Comparison of ENCODE assay signal across 1 cellular context in the genomic region with DNA sequence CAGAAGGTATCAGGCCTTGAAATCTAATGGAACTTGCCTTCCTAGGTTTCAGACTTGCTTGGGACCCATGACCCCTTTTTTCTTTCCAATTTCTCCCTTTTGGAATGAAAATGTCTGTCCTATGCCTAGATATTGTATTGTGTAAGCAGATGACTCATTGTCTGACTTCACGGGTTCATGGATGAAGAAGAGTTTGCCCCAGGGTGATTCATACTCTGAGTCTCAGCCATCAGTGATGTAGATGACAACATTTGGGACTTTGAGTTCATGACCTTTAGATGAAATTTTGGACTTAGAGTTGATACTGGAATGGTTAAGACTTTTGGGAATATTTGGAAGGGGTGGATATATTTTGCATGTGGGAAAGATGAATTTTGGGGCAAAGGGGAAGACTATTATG.
TF ChIP-seq lines count a peak whose summit lies in the region.

No MANE protein-coding gene starts in this region.

TF ChIP-seq in HepG2, 621 proteins besides CTCF, POLR2A, EP300 and RAD21 (continues in another document):
- TF ChIP-seq JUN (CRISPR knock-in tag; IDR thresholded peaks at IDR 0.05) (peak; percentile 73), FOXA3 (CRISPR knock-in tag; IDR thresholded peaks at IDR 0.05) (peak; percentile 30; the same call in 1 of the 2 replicates), SOX5 (CRISPR knock-in tag; IDR thresholded peaks at IDR 0.05; ENCODE audit: borderline replicate concordance) (peak; percentile 64; the same call in 1 of the 2 replicates), CEBPB (IDR thresholded peaks at IDR 0.05; ENCODE audit: borderline replicate concordance, low read depth, low read length) (peak; percentile 76; the same call in 1 of the 2 replicates), ELF3 (CRISPR knock-in tag; IDR thresholded peaks at IDR 0.05) (0 out of 2 replicates have a peak, but pooled peaks have one; percentile 30), ZNF790 (CRISPR knock-in tag; IDR thresholded peaks at IDR 0.05; ENCODE audit: borderline replicate concordance) (no peak), SOX13 (IDR thresholded peaks at IDR 0.05) (peak; percentile 8; the same call in 1 of the 2 replicates), SOX13 (CRISPR knock-in tag; conservative IDR thresholded peaks at IDR 0.05 in 1 of 2, IDR thresholded peaks at IDR 0.05 in 1 of 2) (no peak), NR2F6 (IDR thresholded peaks at IDR 0.05) (peak; percentile 67), NR2F6 (CRISPR knock-in tag; IDR thresholded peaks at IDR 0.05) (peak; percentile 66), EHMT2 (IDR thresholded peaks at IDR 0.05; ENCODE audit: borderline replicate concordance, low read depth, low read length) (peak; percentile 48; the same call in 1 of the 2 replicates), NR2F1 (CRISPR knock-in tag; IDR thresholded peaks at IDR 0.05) (peak; percentile 31 to 77; a peak in 1 of 4 replicates), FOSL1 (CRISPR knock-in tag; IDR thresholded peaks at IDR 0.05; ENCODE audit: borderline replicate concordance) (peak; percentile 86), FOXP1 (IDR thresholded peaks at IDR 0.05) (no peak), FOXP1 (CRISPR knock-in tag; IDR thresholded peaks at IDR 0.05) (peak; percentile 26; the same call in 1 of the 2 replicates), PPARG (CRISPR knock-in tag; conservative IDR thresholded peaks at IDR 0.05) (0 out of 2 replicates have a peak, but pooled peaks have one; percentile 54), RCOR2 (CRISPR knock-in tag; IDR thresholded peaks at IDR 0.05) (peak; percentile 55; the same call in 1 of the 2 replicates), NCOR1 (IDR thresholded peaks at IDR 0.05; ENCODE audit: borderline replicate concordance, low read length) (0 out of 2 replicates have a peak, but pooled peaks have one; percentile 44), NFIC (IDR thresholded peaks at IDR 0.05; ENCODE audit: low read length) (peak; percentile 36; the same call in 1 of the 2 replicates), DR1 (CRISPR knock-in tag; IDR thresholded peaks at IDR 0.05) (no peak), FOXM1 (CRISPR knock-in tag; IDR thresholded peaks at IDR 0.05) (no peak), KLF13 (CRISPR knock-in tag; IDR thresholded peaks at IDR 0.05) (no peak), SAP130 (CRISPR knock-in tag; IDR thresholded peaks at IDR 0.05; ENCODE audit: low read depth) (0 out of 2 replicates have a peak, but pooled peaks have one; percentile 31), TAF1 (CRISPR knock-in tag; IDR thresholded peaks at IDR 0.05) (no peak), RXRB (CRISPR knock-in tag; IDR thresholded peaks at IDR 0.05; ENCODE audit: borderline replicate concordance) (peak; percentile 73; the same call in 1 of the 2 replicates), SOX6 (IDR thresholded peaks at IDR 0.05) (no peak), SOX6 (CRISPR knock-in tag; IDR thresholded peaks at IDR 0.05) (peak; percentile 22; the same call in 1 of the 2 replicates), KDM1A (CRISPR knock-in tag; IDR thresholded peaks at IDR 0.05) (0 out of 2 replicates have a peak, but pooled peaks have one; percentile 11), NR2F2 (IDR thresholded peaks at IDR 0.05; ENCODE audit: borderline replicate concordance, low read depth) (0 out of 2 replicates have a peak, but pooled peaks have one; percentile 35), SNAPC2 (CRISPR knock-in tag; IDR thresholded peaks at IDR 0.05) (no peak), SKI (IDR thresholded peaks at IDR 0.05; ENCODE audit: partially characterized antibody) (peak; percentile 37), BCL6 (CRISPR knock-in tag; IDR thresholded peaks at IDR 0.05) (0 out of 2 replicates have a peak, but pooled peaks have one; percentile 27), HDAC2 (CRISPR knock-in tag; IDR thresholded peaks at IDR 0.05) (no peak), MIER3 (CRISPR knock-in tag; IDR thresholded peaks at IDR 0.05; ENCODE audit: borderline replicate concordance) (peak; percentile 38; the same call in 1 of the 2 replicates), RARA (CRISPR knock-in tag; IDR thresholded peaks at IDR 0.05) (peak; percentile 91), RFX3 (CRISPR knock-in tag; IDR thresholded peaks at IDR 0.05) (no peak), JUNB (CRISPR knock-in tag; IDR thresholded peaks at IDR 0.05; ENCODE audit: borderline replicate concordance) (peak; percentile 75; the same call in 1 of the 2 replicates), YEATS4 (CRISPR knock-in tag; IDR thresholded peaks at IDR 0.05; ENCODE audit: borderline replicate concordance) (no peak), ZNF10 (CRISPR knock-in tag; IDR thresholded peaks at IDR 0.05; ENCODE audit: borderline replicate concordance, low read depth) (no peak), FOSL2 (CRISPR knock-in tag; IDR thresholded peaks at IDR 0.05) (peak; percentile 99), SIN3B (IDR thresholded peaks at IDR 0.05; ENCODE audit: low read length) (no peak), ZNF746 (CRISPR knock-in tag; IDR thresholded peaks at IDR 0.05) (no peak), POGZ (CRISPR knock-in tag; IDR thresholded peaks at IDR 0.05) (0 out of 2 replicates have a peak, but pooled peaks have one; percentile 20), ZNF709 (CRISPR knock-in tag; IDR thresholded peaks at IDR 0.05) (no peak), CEBPG (CRISPR knock-in tag; IDR thresholded peaks at IDR 0.05) (peak; percentile 69), GATAD2A (CRISPR knock-in tag; IDR thresholded peaks at IDR 0.05) (peak; percentile 56), HOXD1 (CRISPR knock-in tag; IDR thresholded peaks at IDR 0.05) (no peak)
- TF ChIP-seq, protein P1, sequence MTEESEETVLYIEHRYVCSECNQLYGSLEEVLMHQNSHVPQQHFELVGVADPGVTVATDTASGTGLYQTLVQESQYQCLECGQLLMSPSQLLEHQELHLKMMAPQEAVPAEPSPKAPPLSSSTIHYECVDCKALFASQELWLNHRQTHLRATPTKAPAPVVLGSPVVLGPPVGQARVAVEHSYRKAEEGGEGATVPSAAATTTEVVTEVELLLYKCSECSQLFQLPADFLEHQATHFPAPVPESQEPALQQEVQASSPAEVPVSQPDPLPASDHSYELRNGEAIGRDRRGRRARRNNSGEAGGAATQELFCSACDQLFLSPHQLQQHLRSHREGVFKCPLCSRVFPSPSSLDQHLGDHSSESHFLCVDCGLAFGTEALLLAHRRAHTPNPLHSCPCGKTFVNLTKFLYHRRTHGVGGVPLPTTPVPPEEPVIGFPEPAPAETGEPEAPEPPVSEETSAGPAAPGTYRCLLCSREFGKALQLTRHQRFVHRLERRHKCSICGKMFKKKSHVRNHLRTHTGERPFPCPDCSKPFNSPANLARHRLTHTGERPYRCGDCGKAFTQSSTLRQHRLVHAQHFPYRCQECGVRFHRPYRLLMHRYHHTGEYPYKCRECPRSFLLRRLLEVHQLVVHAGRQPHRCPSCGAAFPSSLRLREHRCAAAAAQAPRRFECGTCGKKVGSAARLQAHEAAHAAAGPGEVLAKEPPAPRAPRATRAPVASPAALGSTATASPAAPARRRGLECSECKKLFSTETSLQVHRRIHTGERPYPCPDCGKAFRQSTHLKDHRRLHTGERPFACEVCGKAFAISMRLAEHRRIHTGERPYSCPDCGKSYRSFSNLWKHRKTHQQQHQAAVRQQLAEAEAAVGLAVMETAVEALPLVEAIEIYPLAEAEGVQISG (CRISPR knock-in tag; IDR thresholded peaks at IDR 0.05) = no peak
- TF ChIP-seq, protein P2, sequence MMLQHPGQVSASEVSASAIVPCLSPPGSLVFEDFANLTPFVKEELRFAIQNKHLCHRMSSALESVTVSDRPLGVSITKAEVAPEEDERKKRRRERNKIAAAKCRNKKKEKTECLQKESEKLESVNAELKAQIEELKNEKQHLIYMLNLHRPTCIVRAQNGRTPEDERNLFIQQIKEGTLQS (CRISPR knock-in tag; IDR thresholded peaks at IDR 0.05) = peak; percentile 84
- TF ChIP-seq, protein P3, sequence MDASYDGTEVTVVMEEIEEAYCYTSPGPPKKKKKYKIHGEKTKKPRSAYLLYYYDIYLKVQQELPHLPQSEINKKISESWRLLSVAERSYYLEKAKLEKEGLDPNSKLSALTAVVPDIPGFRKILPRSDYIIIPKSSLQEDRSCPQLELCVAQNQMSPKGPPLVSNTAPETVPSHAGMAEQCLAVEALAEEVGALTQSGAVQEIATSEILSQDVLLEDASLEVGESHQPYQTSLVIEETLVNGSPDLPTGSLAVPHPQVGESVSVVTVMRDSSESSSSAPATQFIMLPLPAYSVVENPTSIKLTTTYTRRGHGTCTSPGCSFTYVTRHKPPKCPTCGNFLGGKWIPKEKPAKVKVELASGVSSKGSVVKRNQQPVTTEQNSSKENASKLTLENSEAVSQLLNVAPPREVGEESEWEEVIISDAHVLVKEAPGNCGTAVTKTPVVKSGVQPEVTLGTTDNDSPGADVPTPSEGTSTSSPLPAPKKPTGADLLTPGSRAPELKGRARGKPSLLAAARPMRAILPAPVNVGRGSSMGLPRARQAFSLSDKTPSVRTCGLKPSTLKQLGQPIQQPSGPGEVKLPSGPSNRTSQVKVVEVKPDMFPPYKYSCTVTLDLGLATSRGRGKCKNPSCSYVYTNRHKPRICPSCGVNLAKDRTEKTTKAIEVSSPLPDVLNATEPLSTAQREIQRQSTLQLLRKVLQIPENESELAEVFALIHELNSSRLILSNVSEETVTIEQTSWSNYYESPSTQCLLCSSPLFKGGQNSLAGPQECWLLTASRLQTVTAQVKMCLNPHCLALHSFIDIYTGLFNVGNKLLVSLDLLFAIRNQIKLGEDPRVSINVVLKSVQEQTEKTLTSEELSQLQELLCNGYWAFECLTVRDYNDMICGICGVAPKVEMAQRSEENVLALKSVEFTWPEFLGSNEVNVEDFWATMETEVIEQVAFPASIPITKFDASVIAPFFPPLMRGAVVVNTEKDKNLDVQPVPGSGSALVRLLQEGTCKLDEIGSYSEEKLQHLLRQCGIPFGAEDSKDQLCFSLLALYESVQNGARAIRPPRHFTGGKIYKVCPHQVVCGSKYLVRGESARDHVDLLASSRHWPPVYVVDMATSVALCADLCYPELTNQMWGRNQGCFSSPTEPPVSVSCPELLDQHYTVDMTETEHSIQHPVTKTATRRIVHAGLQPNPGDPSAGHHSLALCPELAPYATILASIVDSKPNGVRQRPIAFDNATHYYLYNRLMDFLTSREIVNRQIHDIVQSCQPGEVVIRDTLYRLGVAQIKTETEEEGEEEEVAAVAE (CRISPR knock-in tag; IDR thresholded peaks at IDR 0.05; ENCODE audit: borderline replicate concordance) = no peak
- TF ChIP-seq, protein P4, sequence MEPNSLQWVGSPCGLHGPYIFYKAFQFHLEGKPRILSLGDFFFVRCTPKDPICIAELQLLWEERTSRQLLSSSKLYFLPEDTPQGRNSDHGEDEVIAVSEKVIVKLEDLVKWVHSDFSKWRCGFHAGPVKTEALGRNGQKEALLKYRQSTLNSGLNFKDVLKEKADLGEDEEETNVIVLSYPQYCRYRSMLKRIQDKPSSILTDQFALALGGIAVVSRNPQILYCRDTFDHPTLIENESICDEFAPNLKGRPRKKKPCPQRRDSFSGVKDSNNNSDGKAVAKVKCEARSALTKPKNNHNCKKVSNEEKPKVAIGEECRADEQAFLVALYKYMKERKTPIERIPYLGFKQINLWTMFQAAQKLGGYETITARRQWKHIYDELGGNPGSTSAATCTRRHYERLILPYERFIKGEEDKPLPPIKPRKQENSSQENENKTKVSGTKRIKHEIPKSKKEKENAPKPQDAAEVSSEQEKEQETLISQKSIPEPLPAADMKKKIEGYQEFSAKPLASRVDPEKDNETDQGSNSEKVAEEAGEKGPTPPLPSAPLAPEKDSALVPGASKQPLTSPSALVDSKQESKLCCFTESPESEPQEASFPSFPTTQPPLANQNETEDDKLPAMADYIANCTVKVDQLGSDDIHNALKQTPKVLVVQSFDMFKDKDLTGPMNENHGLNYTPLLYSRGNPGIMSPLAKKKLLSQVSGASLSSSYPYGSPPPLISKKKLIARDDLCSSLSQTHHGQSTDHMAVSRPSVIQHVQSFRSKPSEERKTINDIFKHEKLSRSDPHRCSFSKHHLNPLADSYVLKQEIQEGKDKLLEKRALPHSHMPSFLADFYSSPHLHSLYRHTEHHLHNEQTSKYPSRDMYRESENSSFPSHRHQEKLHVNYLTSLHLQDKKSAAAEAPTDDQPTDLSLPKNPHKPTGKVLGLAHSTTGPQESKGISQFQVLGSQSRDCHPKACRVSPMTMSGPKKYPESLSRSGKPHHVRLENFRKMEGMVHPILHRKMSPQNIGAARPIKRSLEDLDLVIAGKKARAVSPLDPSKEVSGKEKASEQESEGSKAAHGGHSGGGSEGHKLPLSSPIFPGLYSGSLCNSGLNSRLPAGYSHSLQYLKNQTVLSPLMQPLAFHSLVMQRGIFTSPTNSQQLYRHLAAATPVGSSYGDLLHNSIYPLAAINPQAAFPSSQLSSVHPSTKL (CRISPR knock-in tag; IDR thresholded peaks at IDR 0.05) = peak; percentile 71
- TF ChIP-seq, protein P5, sequence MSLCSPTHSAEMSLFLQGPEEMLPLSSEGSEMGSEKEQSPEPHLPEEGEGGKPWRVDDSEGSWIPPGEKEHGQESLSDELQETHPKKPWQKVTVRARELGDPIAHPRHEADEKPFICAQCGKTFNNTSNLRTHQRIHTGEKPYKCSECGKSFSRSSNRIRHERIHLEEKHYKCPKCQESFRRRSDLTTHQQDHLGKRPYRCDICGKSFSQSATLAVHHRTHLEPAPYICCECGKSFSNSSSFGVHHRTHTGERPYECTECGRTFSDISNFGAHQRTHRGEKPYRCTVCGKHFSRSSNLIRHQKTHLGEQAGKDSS (CRISPR knock-in tag; IDR thresholded peaks at IDR 0.05; ENCODE audit: borderline replicate concordance, low read depth) = no peak
- TF ChIP-seq, protein P6, sequence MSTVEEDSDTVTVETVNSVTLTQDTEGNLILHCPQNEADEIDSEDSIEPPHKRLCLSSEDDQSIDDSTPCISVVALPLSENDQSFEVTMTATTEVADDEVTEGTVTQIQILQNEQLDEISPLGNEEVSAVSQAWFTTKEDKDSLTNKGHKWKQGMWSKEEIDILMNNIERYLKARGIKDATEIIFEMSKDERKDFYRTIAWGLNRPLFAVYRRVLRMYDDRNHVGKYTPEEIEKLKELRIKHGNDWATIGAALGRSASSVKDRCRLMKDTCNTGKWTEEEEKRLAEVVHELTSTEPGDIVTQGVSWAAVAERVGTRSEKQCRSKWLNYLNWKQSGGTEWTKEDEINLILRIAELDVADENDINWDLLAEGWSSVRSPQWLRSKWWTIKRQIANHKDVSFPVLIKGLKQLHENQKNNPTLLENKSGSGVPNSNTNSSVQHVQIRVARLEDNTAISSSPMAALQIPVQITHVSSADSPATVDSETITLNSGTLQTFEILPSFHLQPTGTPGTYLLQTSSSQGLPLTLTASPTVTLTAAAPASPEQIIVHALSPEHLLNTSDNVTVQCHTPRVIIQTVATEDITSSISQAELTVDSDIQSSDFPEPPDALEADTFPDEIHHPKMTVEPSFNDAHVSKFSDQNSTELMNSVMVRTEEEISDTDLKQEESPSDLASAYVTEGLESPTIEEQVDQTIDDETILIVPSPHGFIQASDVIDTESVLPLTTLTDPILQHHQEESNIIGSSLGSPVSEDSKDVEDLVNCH (CRISPR knock-in tag; IDR thresholded peaks at IDR 0.05) = no peak
- TF ChIP-seq, protein P7, sequence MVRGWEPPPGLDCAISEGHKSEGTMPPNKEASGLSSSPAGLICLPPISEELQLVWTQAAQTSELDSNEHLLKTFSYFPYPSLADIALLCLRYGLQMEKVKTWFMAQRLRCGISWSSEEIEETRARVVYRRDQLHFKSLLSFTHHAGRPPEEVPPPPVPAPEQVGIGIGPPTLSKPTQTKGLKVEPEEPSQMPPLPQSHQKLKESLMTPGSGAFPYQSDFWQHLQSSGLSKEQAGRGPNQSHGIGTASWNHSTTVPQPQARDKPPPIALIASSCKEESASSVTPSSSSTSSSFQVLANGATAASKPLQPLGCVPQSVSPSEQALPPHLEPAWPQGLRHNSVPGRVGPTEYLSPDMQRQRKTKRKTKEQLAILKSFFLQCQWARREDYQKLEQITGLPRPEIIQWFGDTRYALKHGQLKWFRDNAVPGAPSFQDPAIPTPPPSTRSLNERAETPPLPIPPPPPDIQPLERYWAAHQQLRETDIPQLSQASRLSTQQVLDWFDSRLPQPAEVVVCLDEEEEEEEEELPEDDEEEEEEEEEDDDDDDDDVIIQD (CRISPR knock-in tag; IDR thresholded peaks at IDR 0.05; ENCODE audit: low read depth) = peak; percentile 91
